9 cellular contexts compared by ENCODE assay signal in genomic region chr17:40310882-40311391, GRCh38. TPM values are rescaled to one million over a fixed set of nuclear protein-coding genes. Genes with fewer than 3 reads are reported as not detected.
DNase-seq lines count a peak whose midpoint lies in the region; ATAC-seq and TF ChIP-seq lines count a peak whose summit lies in the region.
"Had no signal": no experiment of that assay in that cellular context is flagged by ENCODE, and none has a peak within 500 bp of the region (broad histone marks: within the 10 kb centered on the region; RNA-seq: fewer than 3 reads in every experiment).

No MANE protein-coding gene starts in this region.

- H3K36me3 Mint-ChIP-seq in GM23338 (ENCODE audit: low read depth), result no peaks in the 10 kb centered on the region; the same call in 2 of the 3 replicates

- H3K4me3 ChIP-seq in GM12865 (ENCODE audit: low read depth, low read length), result peak overlapping the region; percentile 7; the same call in 1 of the 2 replicates
- peak overlapping the region; percentile 87 for H3K4me3 ChIP-seq in retinal pigment epithelial cell (ENCODE audit: low read length)
- H3K4me3 ChIP-seq in GM23338, result no peak overlapping the region

- ATAC-seq in HG03571 (IDR thresholded peaks at IDR 0.05; ENCODE audit: unreplicated experiment) (no peak), GM23338 (no peak)

- H3K4me1 ChIP-seq in GM23338 (ENCODE audit: insufficient read depth), result peaks cover 50% of the 10 kb centered on the region

- peaks cover 22% of the 10 kb centered on the region for H3F3A ChIP-seq in GM23338 (replicated peaks; ENCODE audit: low read depth)

- no peak for DNase-seq in GM12865 (ENCODE audit: low read depth)
- DNase-seq in SK-N-DZ (ENCODE audit: low spot score), result peak; percentile 89
- peak; percentile 76 for DNase-seq in cardiac septum (ENCODE audit: low spot score)
- peak; percentile 71 for DNase-seq in retinal pigment epithelial cell (ENCODE audit: low read depth)
- no peak for DNase-seq in activated CD4-positive, alpha-beta T cell treated with anti-CD3 and anti-CD28 coated beads, Interleukin-2, amount 50 U/mL, for 4 hours
- no peak for DNase-seq in GM23338 (ENCODE audit: low spot score)
- DNase-seq in NCI-H748 (lab: John Stamatoyannopoulos, UW; ENCODE audit: unreplicated experiment), result no peak
- DNase-seq: NCI-H1694 had no signal

- no peak overlapping the region for H2AFZ ChIP-seq in GM23338

- no peaks in the 10 kb centered on the region for H3K79me2 ChIP-seq in GM23338 (replicated peaks; ENCODE audit: insufficient read depth)

- no peak overlapping the region for H3K4me2 ChIP-seq in GM23338

- no peak overlapping the region; the same call in 2 of the 3 replicates for H3K4me3 Mint-ChIP-seq in GM23338

- peaks cover 9% of the 10 kb centered on the region; the same call in 1 of the 2 replicates for H4K20me1 ChIP-seq in GM23338 (replicated peaks; ENCODE audit: insufficient read depth)

- H3K27ac ChIP-seq in GM23338 (ENCODE audit: low read depth), result no peak overlapping the region

- H3K9me2 ChIP-seq in GM23338 (ENCODE audit: insufficient read depth), result no peaks in the 10 kb centered on the region

- no peak overlapping the region for H3K27ac Mint-ChIP-seq in GM23338

- no peaks in the 10 kb centered on the region for H3K9me3 Mint-ChIP-seq in GM23338

- H3K27me3 Mint-ChIP-seq in GM23338 (ENCODE audit: insufficient read depth, low read depth, poor library complexity), result peaks cover 18% of the 10 kb centered on the region

- intact Hi-C loops in cardiac septum (cut with DNase I), result loop anchor here (1.0 kb wide), 1 partner anchor 21 kb away; no protein-coding TSS in a partner anchor

- no peaks in the 10 kb centered on the region for H3K36me3 ChIP-seq in GM23338 (ENCODE audit: insufficient read depth)

- TF ChIP-seq CTCF in GM12865 (IDR thresholded peaks at IDR 0.05; ENCODE audit: insufficient read depth, low read depth, low read length, missing control alignments), result no peak
- no peak for TF ChIP-seq CTCF in retinal pigment epithelial cell (conservative IDR thresholded peaks at IDR 0.05; ENCODE audit: low read depth, low read length)
- no peak for TF ChIP-seq CTCF in GM23338 (conservative IDR thresholded peaks at IDR 0.05; ENCODE audit: low read depth in 2 of 2)

- peaks cover 19% of the 10 kb centered on the region for H3K27me3 ChIP-seq in GM23338 (ENCODE audit: insufficient read depth)

- peaks cover 53% of the 10 kb centered on the region for H3K4me1 Mint-ChIP-seq in GM23338

TF ChIP-seq in GM23338, 12 proteins besides CTCF, POLR2A, EP300 and RAD21 (continues in another document):
- TF ChIP-seq ZNF462 (CRISPR knock-in tag; IDR thresholded peaks at IDR 0.05) (no peak), ZNF114 (CRISPR knock-in tag; IDR thresholded peaks at IDR 0.05) (no peak), REST (IDR thresholded peaks at IDR 0.05; ENCODE audit: unreplicated experiment) (no peak), CREB1 (CRISPR knock-in tag; IDR thresholded peaks at IDR 0.05; ENCODE audit: low read depth) (no peak), EZH2phosphoT487 (IDR thresholded peaks at IDR 0.05; ENCODE audit: unreplicated experiment) (no peak), EZH2 (IDR thresholded peaks at IDR 0.05; ENCODE audit: low read depth, unreplicated experiment) (no peak)

RNA-seq across cellular contexts. Expression of gene RARA, which starts 2.0 kb away (rescaled TPM):
- polyA plus RNA-seq in SK-N-DZ (2014; cell fraction: cytosol; rRNA removed), result 42.3 and 43.5 TPM in 2 replicates
- 27.0 and 42.6 TPM in 2 replicates for polyA plus RNA-seq in SK-N-DZ (2014; cell fraction: nucleus; rRNA removed)
- 30.7 TPM for total RNA-seq in cardiac septum
- total RNA-seq in GM23338 (2014; rRNA removed; shearing (Covaris generic)), result 15.9 and 17.8 TPM in 2 replicates
- polyA plus RNA-seq in GM23338 (2016; fragmentation: Nextera tagmentation; extraction: Ambion mirVana), result 7.4 and 8.7 TPM in 2 replicates

RNA-seq across cellular contexts. Expression of gene CDC6, which starts 23.3 kb away (rescaled TPM):
- polyA plus RNA-seq in SK-N-DZ (2014; cell fraction: cytosol; rRNA removed), result 87.3 and 102 TPM in 2 replicates
- polyA plus RNA-seq in SK-N-DZ (2014; cell fraction: nucleus; rRNA removed), result 47.1 and 49.5 TPM in 2 replicates
- total RNA-seq in cardiac septum, result 0.75 TPM
- total RNA-seq in GM23338 (2014; rRNA removed; shearing (Covaris generic)), result 75.5 and 79.9 TPM in 2 replicates
- polyA plus RNA-seq in GM23338 (2016; fragmentation: Nextera tagmentation; extraction: Ambion mirVana), result 40.6 and 46.2 TPM in 2 replicates

RNA-seq across cellular contexts. Expression of gene GJD3, which starts 53.6 kb away (rescaled TPM):
- polyA plus RNA-seq in SK-N-DZ (2014; cell fraction: cytosol; rRNA removed), result 0.30 TPM in 1 of 2 replicates, not detected in the other
- not detected in 2 replicates for polyA plus RNA-seq in SK-N-DZ (2014; cell fraction: nucleus; rRNA removed)
- 2.6 TPM for total RNA-seq in cardiac septum
- 1.4 and 2.8 TPM in 2 replicates for total RNA-seq in GM23338 (2014; rRNA removed; shearing (Covaris generic))
- not detected in 2 replicates for polyA plus RNA-seq in GM23338 (2016; fragmentation: Nextera tagmentation; extraction: Ambion mirVana)

Comparison
In these comparisons a context has a peak if more than half of its experiments do, and no peak if none do; other contexts are left out.
1. DNase-seq: peak in SK-N-DZ (single experiment), cardiac septum (single experiment) and retinal pigment epithelial cell (single experiment); none in GM12865 (single experiment), activated CD4-positive, alpha-beta T cell treated with anti-CD3 and anti-CD28 coated beads, Interleukin-2, amount 50 U/mL, for 4 hours (0 of 2), GM23338 (single experiment) and NCI-H748 (single experiment).
2. RNA of gene CDC6, which starts 23.3 kb away (total RNA-seq): 75.5 to 79.9 TPM in GM23338; 0.75 TPM in cardiac septum (single experiment); every median in the first group is over 10 times any median in the second.